ENCODE assay signal across 1 cellular context in the genomic region with DNA sequence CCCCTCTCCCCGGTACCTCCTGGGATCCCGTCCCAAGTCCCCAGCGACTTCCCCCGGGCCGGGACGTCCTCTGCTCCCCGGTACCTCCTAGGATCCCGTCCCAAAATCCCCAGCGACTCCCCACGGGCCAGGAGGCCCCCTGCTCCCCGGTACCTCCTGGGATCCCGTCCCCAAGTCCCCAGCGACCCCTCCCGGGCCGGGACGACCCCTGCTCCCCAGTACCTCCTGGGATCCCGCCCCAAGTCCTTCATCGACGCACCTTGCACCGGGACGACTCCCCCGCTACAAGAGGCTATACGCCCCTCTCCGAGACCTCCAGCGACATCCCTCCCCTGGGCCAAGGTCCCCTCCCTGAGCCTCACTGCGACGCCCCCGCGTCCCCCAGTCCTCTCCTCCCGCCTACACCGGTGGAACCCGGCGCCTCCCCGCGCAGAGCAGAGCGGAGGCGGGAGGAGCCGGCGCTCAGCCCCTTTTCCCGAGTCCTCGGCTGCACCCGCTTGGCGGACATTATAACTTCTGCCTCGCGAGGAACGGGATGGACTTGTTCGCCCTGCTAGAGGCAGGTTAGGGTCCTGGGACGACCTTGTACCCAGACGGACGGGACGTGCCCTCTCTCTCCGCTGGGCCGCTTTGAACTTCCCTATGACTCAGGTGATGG.
TF ChIP-seq lines count a peak whose summit lies in the region.

No MANE protein-coding gene starts in this region.

TF ChIP-seq in GM12878, 131 proteins besides CTCF, POLR2A, EP300 and RAD21 (continued from another document):
- no peak for TF ChIP-seq HDAC2 (IDR thresholded peaks at IDR 0.05)
- TF ChIP-seq, protein P1, sequence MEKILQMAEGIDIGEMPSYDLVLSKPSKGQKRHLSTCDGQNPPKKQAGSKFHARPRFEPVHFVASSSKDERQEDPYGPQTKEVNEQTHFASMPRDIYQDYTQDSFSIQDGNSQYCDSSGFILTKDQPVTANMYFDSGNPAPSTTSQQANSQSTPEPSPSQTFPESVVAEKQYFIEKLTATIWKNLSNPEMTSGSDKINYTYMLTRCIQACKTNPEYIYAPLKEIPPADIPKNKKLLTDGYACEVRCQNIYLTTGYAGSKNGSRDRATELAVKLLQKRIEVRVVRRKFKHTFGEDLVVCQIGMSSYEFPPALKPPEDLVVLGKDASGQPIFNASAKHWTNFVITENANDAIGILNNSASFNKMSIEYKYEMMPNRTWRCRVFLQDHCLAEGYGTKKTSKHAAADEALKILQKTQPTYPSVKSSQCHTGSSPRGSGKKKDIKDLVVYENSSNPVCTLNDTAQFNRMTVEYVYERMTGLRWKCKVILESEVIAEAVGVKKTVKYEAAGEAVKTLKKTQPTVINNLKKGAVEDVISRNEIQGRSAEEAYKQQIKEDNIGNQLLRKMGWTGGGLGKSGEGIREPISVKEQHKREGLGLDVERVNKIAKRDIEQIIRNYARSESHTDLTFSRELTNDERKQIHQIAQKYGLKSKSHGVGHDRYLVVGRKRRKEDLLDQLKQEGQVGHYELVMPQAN (conservative IDR thresholded peaks at IDR 0.05), result no peak
- TF ChIP-seq, protein P2, sequence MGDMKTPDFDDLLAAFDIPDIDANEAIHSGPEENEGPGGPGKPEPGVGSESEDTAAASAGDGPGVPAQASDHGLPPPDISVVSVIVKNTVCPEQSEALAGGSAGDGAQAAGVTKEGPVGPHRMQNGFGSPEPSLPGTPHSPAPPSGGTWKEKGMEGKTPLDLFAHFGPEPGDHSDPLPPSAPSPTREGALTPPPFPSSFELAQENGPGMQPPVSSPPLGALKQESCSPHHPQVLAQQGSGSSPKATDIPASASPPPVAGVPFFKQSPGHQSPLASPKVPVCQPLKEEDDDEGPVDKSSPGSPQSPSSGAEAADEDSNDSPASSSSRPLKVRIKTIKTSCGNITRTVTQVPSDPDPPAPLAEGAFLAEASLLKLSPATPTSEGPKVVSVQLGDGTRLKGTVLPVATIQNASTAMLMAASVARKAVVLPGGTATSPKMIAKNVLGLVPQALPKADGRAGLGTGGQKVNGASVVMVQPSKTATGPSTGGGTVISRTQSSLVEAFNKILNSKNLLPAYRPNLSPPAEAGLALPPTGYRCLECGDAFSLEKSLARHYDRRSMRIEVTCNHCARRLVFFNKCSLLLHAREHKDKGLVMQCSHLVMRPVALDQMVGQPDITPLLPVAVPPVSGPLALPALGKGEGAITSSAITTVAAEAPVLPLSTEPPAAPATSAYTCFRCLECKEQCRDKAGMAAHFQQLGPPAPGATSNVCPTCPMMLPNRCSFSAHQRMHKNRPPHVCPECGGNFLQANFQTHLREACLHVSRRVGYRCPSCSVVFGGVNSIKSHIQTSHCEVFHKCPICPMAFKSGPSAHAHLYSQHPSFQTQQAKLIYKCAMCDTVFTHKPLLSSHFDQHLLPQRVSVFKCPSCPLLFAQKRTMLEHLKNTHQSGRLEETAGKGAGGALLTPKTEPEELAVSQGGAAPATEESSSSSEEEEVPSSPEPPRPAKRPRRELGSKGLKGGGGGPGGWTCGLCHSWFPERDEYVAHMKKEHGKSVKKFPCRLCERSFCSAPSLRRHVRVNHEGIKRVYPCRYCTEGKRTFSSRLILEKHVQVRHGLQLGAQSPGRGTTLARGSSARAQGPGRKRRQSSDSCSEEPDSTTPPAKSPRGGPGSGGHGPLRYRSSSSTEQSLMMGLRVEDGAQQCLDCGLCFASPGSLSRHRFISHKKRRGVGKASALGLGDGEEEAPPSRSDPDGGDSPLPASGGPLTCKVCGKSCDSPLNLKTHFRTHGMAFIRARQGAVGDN (IDR thresholded peaks at IDR 0.05), result no peak
